ENCODE assay signal across 28 cellular contexts in the genomic region with DNA sequence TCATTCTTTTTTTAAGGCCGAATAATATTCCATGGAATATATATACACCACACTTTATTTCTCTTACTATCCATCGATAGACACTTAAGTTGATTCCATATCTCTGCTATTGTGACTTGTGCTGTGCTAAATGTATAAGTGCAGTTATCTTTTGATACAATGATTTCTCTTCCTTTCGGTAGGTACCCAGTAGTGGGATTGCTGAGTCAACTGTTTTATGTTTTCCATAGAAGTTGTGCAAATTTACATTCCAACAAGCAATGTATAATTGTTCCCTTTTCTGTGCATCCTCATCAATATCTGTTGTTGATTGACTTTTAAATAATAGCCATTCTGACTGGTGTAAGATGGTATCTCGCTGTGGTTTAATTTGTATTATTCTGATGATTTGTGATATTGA.
"Had no signal": no experiment of that assay in that cellular context is flagged by ENCODE, and none has a peak within 500 bp of the region (broad histone marks: within the 10 kb centered on the region; RNA-seq: fewer than 3 reads in every experiment).

No MANE protein-coding gene starts in this region.

- H3K4me1 ChIP-seq: colonic mucosa, esophagus muscularis mucosa, esophagus squamous epithelium, foreskin keratinocyte, gastrocnemius medialis, gastroesophageal sphincter, heart left ventricle, heart right ventricle had no signal

- H3K4me2 ChIP-seq: hepatocyte had no signal

- H3K4me3 ChIP-seq: colonic mucosa, coronary artery, dorsolateral prefrontal cortex, esophagus muscularis mucosa, esophagus squamous epithelium, gastrocnemius medialis, gastroesophageal sphincter, heart left ventricle, heart right ventricle, hepatocyte had no signal

- H3K9me3 ChIP-seq: colonic mucosa, gastrocnemius medialis, gastroesophageal sphincter had no signal

- H3K27me3 ChIP-seq: colonic mucosa, dorsolateral prefrontal cortex, esophagus muscularis mucosa, esophagus squamous epithelium, foreskin keratinocyte, gastrocnemius medialis, gastroesophageal sphincter, heart left ventricle, heart right ventricle, hepatocyte had no signal

- FAIRE-seq: endometrium, endothelial cell of umbilical vein, frontal cortex had no signal

- H3K36me3 ChIP-seq: colonic mucosa, esophagus muscularis mucosa, esophagus squamous epithelium, gastrocnemius medialis, gastroesophageal sphincter, heart left ventricle, heart right ventricle had no signal

- H3K79me2 ChIP-seq: hepatocyte had no signal

- H2AFZ ChIP-seq: hepatocyte had no signal

- ATAC-seq: effector memory CD8-positive, alpha-beta T cell; esophagus mucosa; foreskin keratinocyte; gastrocnemius medialis; gastroesophageal sphincter; heart left ventricle; heart right ventricle had no signal

- DNase-seq: colonic mucosa; cortex of kidney; dermis blood vessel endothelial cell; dorsolateral prefrontal cortex; effector CD4-positive, alpha-beta T cell; effector CD8-positive, alpha-beta T cell; effector memory CD4-positive, alpha-beta T cell; effector memory CD8-positive, alpha-beta T cell; endodermal cell; erythroblast; esophagus squamous epithelium; foreskin fibroblast; foreskin keratinocyte; foreskin melanocyte; gastrocnemius medialis; glutamatergic neuron; head of caudate nucleus; heart left ventricle; heart right ventricle had no signal

- H3K27ac ChIP-seq: colonic mucosa, coronary artery, dorsolateral prefrontal cortex, epithelial cell of prostate, esophagus muscularis mucosa, esophagus squamous epithelium, foreskin keratinocyte, gastrocnemius medialis, gastroesophageal sphincter, heart left ventricle, heart right ventricle, hepatocyte had no signal
